ENCODE assay signal across 20 cellular contexts in the genomic region with DNA sequence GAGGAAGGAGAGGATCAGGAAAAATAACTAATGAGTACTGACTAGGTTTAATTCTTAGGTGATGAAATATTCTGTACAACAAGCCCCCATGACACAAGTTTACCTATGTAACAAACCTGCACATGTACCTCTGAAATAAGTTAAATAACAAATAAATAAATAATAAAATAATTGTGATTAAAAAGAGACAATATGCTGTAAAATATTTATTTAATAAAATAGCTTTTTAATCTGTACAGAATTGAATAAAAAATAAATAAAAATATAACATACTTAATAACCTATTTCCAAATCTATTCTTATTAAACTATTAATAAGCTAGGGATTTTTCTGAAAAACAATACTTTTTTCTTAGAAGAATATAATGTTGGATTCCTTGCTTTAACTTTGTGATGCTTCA.
"Had no signal": no experiment of that assay in that cellular context is flagged by ENCODE, and none has a peak within 500 bp of the region (broad histone marks: within the 10 kb centered on the region; RNA-seq: fewer than 3 reads in every experiment).

No MANE protein-coding gene starts in this region.

- H3K9me3 Mint-ChIP-seq: stimulated activated memory B cell treated with anti-CD40 and anti-IgM and Interleukin-4, amounts not matched to agents 10 μg/mL and 1 μg/mL and 100 μg/mL, for 72 hours; type B pancreatic cell had no signal

- H3K4me3 Mint-ChIP-seq: naive B cell; natural killer cell; stimulated activated memory B cell treated with anti-CD40 and anti-IgM and Interleukin-4, amounts not matched to agents 10 μg/mL and 1 μg/mL and 100 μg/mL, for 72 hours; stimulated activated naive CD8-positive, alpha-beta T cell treated with anti-CD3 and anti-CD28 coated beads, Interleukin-15, amount 100 ng/mL, for 72 hours; type B pancreatic cell had no signal

- H3K27ac Mint-ChIP-seq: naive B cell; natural killer cell; stimulated activated memory B cell treated with anti-CD40 and anti-IgM and Interleukin-4, amounts not matched to agents 10 μg/mL and 1 μg/mL and 100 μg/mL, for 72 hours; stimulated activated naive CD8-positive, alpha-beta T cell treated with anti-CD3 and anti-CD28 coated beads, Interleukin-15, amount 100 ng/mL, for 72 hours; type B pancreatic cell had no signal

- ATAC-seq: natural killer cell; right lobe of liver; stimulated activated memory B cell treated with anti-CD40 and anti-IgM and Interleukin-4, amounts not matched to agents 10 μg/mL and 1 μg/mL and 100 μg/mL, for 72 hours; stimulated activated naive CD8-positive, alpha-beta T cell treated with anti-CD3 and anti-CD28 coated beads, Interleukin-15, amount 100 ng/mL, for 72 hours had no signal

- H3K4me1 Mint-ChIP-seq: naive B cell; natural killer cell; stimulated activated memory B cell treated with anti-CD40 and anti-IgM and Interleukin-4, amounts not matched to agents 10 μg/mL and 1 μg/mL and 100 μg/mL, for 72 hours; stimulated activated naive CD8-positive, alpha-beta T cell treated with anti-CD3 and anti-CD28 coated beads, Interleukin-15, amount 100 ng/mL, for 72 hours had no signal

- H3K27me3 Mint-ChIP-seq: naive B cell; stimulated activated memory B cell treated with anti-CD40 and anti-IgM and Interleukin-4, amounts not matched to agents 10 μg/mL and 1 μg/mL and 100 μg/mL, for 72 hours; stimulated activated naive CD8-positive, alpha-beta T cell treated with anti-CD3 and anti-CD28 coated beads, Interleukin-15, amount 100 ng/mL, for 72 hours; type B pancreatic cell had no signal

- DNase-seq: head of caudate nucleus; hippocampal formation; left ventricle myocardium inferior; mesendoderm; midbrain; naive B cell; natural killer cell; ovary; posterior cingulate gyrus; right lobe of liver; stimulated activated CD4-positive, alpha-beta T cell treated with anti-CD3 and anti-CD28 coated beads, Interleukin-1b, Interleukin-23, amount 100 ng/mL, for 48 hours; stimulated activated CD4-positive, alpha-beta T cell treated with anti-CD3 and anti-CD28 coated beads, Interleukin-2, amount 100 ng/mL, for 48 hours; stimulated activated CD4-positive, alpha-beta T cell treated with anti-CD3 and anti-CD28 coated beads, Interleukin-4, amount 100 ng/mL, for 4 hours; stimulated activated CD8-positive, alpha-beta memory T cell treated with anti-CD3 and anti-CD28 coated beads, Interleukin-4, amount 100 ng/mL, for 48 hours; stimulated activated naive CD4-positive, alpha-beta T cell treated with Interleukin-2 at 50 U/mL for 16 hours; stimulated activated naive CD8-positive, alpha-beta T cell treated with anti-CD3 and anti-CD28 coated beads, Interleukin-15, amount 100 ng/mL, for 72 hours; substantia nigra; uterus had no signal

- H3K36me3 Mint-ChIP-seq: naive B cell; natural killer cell; stimulated activated memory B cell treated with anti-CD40 and anti-IgM and Interleukin-4, amounts not matched to agents 10 μg/mL and 1 μg/mL and 100 μg/mL, for 72 hours; type B pancreatic cell had no signal
